ENCODE assay signal across 1 cellular context in the genomic region with DNA sequence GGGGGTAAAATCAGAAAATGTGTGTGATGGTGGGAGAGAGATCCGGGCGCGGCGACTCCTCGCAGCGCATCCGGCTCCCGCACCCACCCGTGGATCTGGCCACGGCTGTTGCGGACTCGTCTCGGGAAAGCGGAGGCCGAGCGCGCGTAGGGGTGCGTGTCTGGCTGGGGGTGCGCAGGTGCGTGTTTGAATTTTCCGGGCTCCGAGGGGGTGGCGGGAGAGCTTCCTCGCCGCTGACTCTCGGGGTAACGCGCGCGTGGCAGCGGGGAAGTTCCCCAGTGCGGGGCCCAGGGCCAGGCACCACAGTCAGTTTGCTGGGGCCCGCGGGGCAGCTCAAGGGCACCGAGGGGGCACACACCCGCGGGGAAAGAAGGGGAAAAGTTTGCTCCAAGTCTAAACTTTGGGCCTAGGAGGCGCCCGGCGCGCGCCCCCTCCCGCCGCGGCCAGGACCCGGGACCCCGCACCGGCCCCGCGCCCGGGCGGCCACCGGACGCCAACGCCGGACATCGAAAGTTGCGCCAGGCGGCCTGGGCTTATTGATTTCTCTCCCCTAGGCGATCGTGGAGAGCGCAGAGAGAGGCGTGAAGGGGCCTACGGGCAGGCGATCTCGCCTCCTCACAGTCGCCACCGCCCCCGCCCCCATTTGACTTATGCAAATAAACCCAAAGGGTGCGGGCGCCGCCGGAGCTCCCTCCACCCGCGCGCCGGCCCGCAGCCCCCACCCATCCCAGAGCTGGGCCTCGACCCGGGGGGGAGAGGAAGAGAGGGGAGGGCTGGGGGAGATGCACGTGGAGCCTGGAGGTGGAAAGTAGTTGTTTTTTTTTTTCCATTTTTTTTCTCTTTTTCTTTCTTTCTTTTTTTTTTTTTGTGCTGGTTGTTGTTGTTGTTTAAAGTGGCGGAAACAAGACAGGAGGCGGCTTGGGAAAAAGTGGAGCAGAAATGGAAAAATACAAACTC.
TF ChIP-seq lines count a peak whose summit lies in the region.

No MANE protein-coding gene starts in this region.

TF ChIP-seq in H1, 55 proteins besides CTCF, POLR2A, EP300 and RAD21:
- TF ChIP-seq SIRT6 (IDR thresholded peaks at IDR 0.05; ENCODE audit: low read length) (no peak), EGR1 (IDR thresholded peaks at IDR 0.05; ENCODE audit: borderline replicate concordance, low read depth, low read length) (peak; percentile 49; the same call in 1 of the 2 replicates), POLR2AphosphoS5 (IDR thresholded peaks at IDR 0.05; ENCODE audit: low read depth, low read length) (no peak; the same call in 1 of the 2 replicates), NANOG (IDR thresholded peaks at IDR 0.05; ENCODE audit: insufficient read depth, low read depth, low read length, poor library complexity, severe bottlenecking) (no peak), BACH1 (IDR thresholded peaks at IDR 0.05; ENCODE audit: low read length) (peak; percentile 61; the same call in 1 of the 2 replicates), CTBP2 (IDR thresholded peaks at IDR 0.05; ENCODE audit: borderline replicate concordance, insufficient read depth, insufficient read length, low read length) (peak; percentile 56)
